In genomic region chr12:21413369-21414277, GRCh38 we compare ENCODE assay signal across 1 cellular context.
TF ChIP-seq lines count a peak whose summit lies in the region.

No MANE protein-coding gene starts in this region.

TF ChIP-seq in K562, 482 proteins besides CTCF, POLR2A, EP300 and RAD21 (continued from another document and continues in another):
- TF ChIP-seq, protein P1, sequence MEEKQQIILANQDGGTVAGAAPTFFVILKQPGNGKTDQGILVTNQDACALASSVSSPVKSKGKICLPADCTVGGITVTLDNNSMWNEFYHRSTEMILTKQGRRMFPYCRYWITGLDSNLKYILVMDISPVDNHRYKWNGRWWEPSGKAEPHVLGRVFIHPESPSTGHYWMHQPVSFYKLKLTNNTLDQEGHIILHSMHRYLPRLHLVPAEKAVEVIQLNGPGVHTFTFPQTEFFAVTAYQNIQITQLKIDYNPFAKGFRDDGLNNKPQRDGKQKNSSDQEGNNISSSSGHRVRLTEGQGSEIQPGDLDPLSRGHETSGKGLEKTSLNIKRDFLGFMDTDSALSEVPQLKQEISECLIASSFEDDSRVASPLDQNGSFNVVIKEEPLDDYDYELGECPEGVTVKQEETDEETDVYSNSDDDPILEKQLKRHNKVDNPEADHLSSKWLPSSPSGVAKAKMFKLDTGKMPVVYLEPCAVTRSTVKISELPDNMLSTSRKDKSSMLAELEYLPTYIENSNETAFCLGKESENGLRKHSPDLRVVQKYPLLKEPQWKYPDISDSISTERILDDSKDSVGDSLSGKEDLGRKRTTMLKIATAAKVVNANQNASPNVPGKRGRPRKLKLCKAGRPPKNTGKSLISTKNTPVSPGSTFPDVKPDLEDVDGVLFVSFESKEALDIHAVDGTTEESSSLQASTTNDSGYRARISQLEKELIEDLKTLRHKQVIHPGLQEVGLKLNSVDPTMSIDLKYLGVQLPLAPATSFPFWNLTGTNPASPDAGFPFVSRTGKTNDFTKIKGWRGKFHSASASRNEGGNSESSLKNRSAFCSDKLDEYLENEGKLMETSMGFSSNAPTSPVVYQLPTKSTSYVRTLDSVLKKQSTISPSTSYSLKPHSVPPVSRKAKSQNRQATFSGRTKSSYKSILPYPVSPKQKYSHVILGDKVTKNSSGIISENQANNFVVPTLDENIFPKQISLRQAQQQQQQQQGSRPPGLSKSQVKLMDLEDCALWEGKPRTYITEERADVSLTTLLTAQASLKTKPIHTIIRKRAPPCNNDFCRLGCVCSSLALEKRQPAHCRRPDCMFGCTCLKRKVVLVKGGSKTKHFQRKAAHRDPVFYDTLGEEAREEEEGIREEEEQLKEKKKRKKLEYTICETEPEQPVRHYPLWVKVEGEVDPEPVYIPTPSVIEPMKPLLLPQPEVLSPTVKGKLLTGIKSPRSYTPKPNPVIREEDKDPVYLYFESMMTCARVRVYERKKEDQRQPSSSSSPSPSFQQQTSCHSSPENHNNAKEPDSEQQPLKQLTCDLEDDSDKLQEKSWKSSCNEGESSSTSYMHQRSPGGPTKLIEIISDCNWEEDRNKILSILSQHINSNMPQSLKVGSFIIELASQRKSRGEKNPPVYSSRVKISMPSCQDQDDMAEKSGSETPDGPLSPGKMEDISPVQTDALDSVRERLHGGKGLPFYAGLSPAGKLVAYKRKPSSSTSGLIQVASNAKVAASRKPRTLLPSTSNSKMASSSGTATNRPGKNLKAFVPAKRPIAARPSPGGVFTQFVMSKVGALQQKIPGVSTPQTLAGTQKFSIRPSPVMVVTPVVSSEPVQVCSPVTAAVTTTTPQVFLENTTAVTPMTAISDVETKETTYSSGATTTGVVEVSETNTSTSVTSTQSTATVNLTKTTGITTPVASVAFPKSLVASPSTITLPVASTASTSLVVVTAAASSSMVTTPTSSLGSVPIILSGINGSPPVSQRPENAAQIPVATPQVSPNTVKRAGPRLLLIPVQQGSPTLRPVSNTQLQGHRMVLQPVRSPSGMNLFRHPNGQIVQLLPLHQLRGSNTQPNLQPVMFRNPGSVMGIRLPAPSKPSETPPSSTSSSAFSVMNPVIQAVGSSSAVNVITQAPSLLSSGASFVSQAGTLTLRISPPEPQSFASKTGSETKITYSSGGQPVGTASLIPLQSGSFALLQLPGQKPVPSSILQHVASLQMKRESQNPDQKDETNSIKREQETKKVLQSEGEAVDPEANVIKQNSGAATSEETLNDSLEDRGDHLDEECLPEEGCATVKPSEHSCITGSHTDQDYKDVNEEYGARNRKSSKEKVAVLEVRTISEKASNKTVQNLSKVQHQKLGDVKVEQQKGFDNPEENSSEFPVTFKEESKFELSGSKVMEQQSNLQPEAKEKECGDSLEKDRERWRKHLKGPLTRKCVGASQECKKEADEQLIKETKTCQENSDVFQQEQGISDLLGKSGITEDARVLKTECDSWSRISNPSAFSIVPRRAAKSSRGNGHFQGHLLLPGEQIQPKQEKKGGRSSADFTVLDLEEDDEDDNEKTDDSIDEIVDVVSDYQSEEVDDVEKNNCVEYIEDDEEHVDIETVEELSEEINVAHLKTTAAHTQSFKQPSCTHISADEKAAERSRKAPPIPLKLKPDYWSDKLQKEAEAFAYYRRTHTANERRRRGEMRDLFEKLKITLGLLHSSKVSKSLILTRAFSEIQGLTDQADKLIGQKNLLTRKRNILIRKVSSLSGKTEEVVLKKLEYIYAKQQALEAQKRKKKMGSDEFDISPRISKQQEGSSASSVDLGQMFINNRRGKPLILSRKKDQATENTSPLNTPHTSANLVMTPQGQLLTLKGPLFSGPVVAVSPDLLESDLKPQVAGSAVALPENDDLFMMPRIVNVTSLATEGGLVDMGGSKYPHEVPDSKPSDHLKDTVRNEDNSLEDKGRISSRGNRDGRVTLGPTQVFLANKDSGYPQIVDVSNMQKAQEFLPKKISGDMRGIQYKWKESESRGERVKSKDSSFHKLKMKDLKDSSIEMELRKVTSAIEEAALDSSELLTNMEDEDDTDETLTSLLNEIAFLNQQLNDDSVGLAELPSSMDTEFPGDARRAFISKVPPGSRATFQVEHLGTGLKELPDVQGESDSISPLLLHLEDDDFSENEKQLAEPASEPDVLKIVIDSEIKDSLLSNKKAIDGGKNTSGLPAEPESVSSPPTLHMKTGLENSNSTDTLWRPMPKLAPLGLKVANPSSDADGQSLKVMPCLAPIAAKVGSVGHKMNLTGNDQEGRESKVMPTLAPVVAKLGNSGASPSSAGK (IDR thresholded peaks at IDR 0.05), result 0 out of 2 replicates have a peak, but pooled peaks have one; percentile 21
- TF ChIP-seq CTBP1 (IDR thresholded peaks at IDR 0.05; ENCODE audit: borderline replicate concordance), result peak; percentile 14; the same call in 1 of the 2 replicates
- 0 out of 2 replicates have a peak, but pooled peaks have one; percentile 23 for TF ChIP-seq HDAC2 (IDR thresholded peaks at IDR 0.05)
- TF ChIP-seq CBFA2T2 (conservative IDR thresholded peaks at IDR 0.05), result peak; percentile 85
- no peak for TF ChIP-seq RBM14 (IDR thresholded peaks at IDR 0.05; ENCODE audit: borderline replicate concordance, insufficient read depth, low read depth, low read length)
- peak; percentile 68; the same call in 1 of the 2 replicates for TF ChIP-seq SOX6 (IDR thresholded peaks at IDR 0.05)
- peak; percentile 47 for TF ChIP-seq ZFX (CRISPR knock-in tag; IDR thresholded peaks at IDR 0.05)
- TF ChIP-seq ARID1B (IDR thresholded peaks at IDR 0.05), result peak; percentile 87
- peak in 1 of 2 experiments; percentile 53; a peak in 2 of 4 replicates for TF ChIP-seq TBL1XR1 (IDR thresholded peaks at IDR 0.05; ENCODE audit: low read length in 2 of 2)
- TF ChIP-seq SMC3 (conservative IDR thresholded peaks at IDR 0.05; ENCODE audit: insufficient read depth, low read depth, low read length), result no peak
- TF ChIP-seq PKNOX1 (IDR thresholded peaks at IDR 0.05), result peak; percentile 30; the same call in 1 of the 2 replicates
- peak; percentile 67; the same call in 1 of the 2 replicates for TF ChIP-seq LEF1 (IDR thresholded peaks at IDR 0.05)
- TF ChIP-seq C11orf30 (IDR thresholded peaks at IDR 0.05; ENCODE audit: low read depth), result peak; percentile 64
- TF ChIP-seq TRIM25 (IDR thresholded peaks at IDR 0.05; ENCODE audit: borderline replicate concordance), result no peak
- no peak for TF ChIP-seq KLF6 (CRISPR knock-in tag; IDR thresholded peaks at IDR 0.05; ENCODE audit: borderline replicate concordance)
- TF ChIP-seq MEIS2 (IDR thresholded peaks at IDR 0.05; ENCODE audit: partially characterized antibody), result peak; percentile 66
- no peak for TF ChIP-seq NFE2L1 (tag; IDR thresholded peaks at IDR 0.05; ENCODE audit: borderline replicate concordance, low read depth)
- TF ChIP-seq MAFF (IDR thresholded peaks at IDR 0.05; ENCODE audit: low read length), result peak; percentile 30; the same call in 1 of the 2 replicates
- TF ChIP-seq HOXB6 (CRISPR knock-in tag; IDR thresholded peaks at IDR 0.05; ENCODE audit: borderline replicate concordance), result no peak
- peak; percentile 67 for TF ChIP-seq PML (IDR thresholded peaks at IDR 0.05; ENCODE audit: low read length)
- peak; percentile 59; the same call in 1 of the 2 replicates for TF ChIP-seq NFIC (IDR thresholded peaks at IDR 0.05)
- peak; percentile 43; the same call in 1 of the 2 replicates for TF ChIP-seq L3MBTL2 (IDR thresholded peaks at IDR 0.05)
- TF ChIP-seq SRSF3 (IDR thresholded peaks at IDR 0.05; ENCODE audit: insufficient read depth, low read length), result no peak
- peak; percentile 80 for TF ChIP-seq NCOR1 (IDR thresholded peaks at IDR 0.05)
- TF ChIP-seq, protein P2, sequence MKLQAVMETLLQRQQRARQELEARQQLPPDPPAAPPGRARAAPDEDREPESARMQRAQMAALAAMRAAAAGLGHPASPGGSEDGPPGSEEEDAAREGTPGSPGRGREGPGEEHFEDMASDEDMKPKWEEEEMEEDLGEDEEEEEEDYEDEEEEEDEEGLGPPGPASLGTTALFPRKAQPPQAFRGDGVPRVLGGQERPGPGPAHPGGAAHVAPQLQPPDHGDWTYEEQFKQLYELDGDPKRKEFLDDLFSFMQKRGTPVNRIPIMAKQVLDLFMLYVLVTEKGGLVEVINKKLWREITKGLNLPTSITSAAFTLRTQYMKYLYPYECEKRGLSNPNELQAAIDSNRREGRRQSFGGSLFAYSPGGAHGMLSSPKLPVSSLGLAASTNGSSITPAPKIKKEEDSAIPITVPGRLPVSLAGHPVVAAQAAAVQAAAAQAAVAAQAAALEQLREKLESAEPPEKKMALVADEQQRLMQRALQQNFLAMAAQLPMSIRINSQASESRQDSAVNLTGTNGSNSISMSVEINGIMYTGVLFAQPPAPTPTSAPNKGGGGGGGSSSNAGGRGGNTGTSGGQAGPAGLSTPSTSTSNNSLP (IDR thresholded peaks at IDR 0.05; ENCODE audit: borderline replicate concordance, low read depth, low read length), result peak; percentile 54; the same call in 1 of the 2 replicates
- TF ChIP-seq SMARCC2 (IDR thresholded peaks at IDR 0.05; ENCODE audit: low read depth), result peak; percentile 44; the same call in 1 of the 2 replicates
- TF ChIP-seq POLR2AphosphoS5 (IDR thresholded peaks at IDR 0.05; ENCODE audit: control insufficient read depth, insufficient read depth, low read depth, low read length), result peak; percentile 72
- peak; percentile 74; the same call in 1 of the 2 replicates for TF ChIP-seq JUND (IDR thresholded peaks at IDR 0.05; ENCODE audit: borderline replicate concordance, low read depth, low read length)
- peak; percentile 35; the same call in 1 of the 3 replicates for TF ChIP-seq JUND (tag; IDR thresholded peaks at IDR 0.05; ENCODE audit: borderline replicate concordance, low read depth, low read length)
- TF ChIP-seq, protein P3, sequence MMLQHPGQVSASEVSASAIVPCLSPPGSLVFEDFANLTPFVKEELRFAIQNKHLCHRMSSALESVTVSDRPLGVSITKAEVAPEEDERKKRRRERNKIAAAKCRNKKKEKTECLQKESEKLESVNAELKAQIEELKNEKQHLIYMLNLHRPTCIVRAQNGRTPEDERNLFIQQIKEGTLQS (IDR thresholded peaks at IDR 0.05), result peak; percentile 72
- TF ChIP-seq, protein P3 (CRISPR knock-in tag; conservative IDR thresholded peaks at IDR 0.05), result no peak
- TF ChIP-seq SLC30A9 (CRISPR knock-in tag; IDR thresholded peaks at IDR 0.05), result no peak
- peak; percentile 92 for TF ChIP-seq CBFA2T3 (IDR thresholded peaks at IDR 0.05)
- TF ChIP-seq FOXP1 (CRISPR knock-in tag; IDR thresholded peaks at IDR 0.05), result no peak
- no peak for TF ChIP-seq ETS1 (conservative IDR thresholded peaks at IDR 0.05; ENCODE audit: control insufficient read depth, low read depth, low read length)
- no peak for TF ChIP-seq ATF1 (CRISPR knock-in tag; IDR thresholded peaks at IDR 0.05)
- TF ChIP-seq ATF1 (tag; IDR thresholded peaks at IDR 0.05), result 0 out of 2 replicates have a peak, but pooled peaks have one; percentile 11
- peak; percentile 30 for TF ChIP-seq TBP (optimal IDR thresholded peaks at IDR 0.05; ENCODE audit: low read depth, low read length)
- no peak for TF ChIP-seq ESRRA (IDR thresholded peaks at IDR 0.05; ENCODE audit: borderline replicate concordance, low read depth)
- peak; percentile 59 for TF ChIP-seq GATA2 (CRISPR knock-in tag; IDR thresholded peaks at IDR 0.05)
- peak; percentile 35; the same call in 1 of the 2 replicates for TF ChIP-seq MAFK (IDR thresholded peaks at IDR 0.05; ENCODE audit: low read length)
- TF ChIP-seq ZNF316 (IDR thresholded peaks at IDR 0.05), result peak; percentile 44
- TF ChIP-seq HEY1 (CRISPR knock-in tag; IDR thresholded peaks at IDR 0.05; ENCODE audit: borderline replicate concordance), result no peak
- TF ChIP-seq STAT5B (CRISPR knock-in tag; IDR thresholded peaks at IDR 0.05), result no peak
- TF ChIP-seq LARP7 (IDR thresholded peaks at IDR 0.05), result no peak
